12 cellular contexts compared by ENCODE assay signal in the genomic region with DNA sequence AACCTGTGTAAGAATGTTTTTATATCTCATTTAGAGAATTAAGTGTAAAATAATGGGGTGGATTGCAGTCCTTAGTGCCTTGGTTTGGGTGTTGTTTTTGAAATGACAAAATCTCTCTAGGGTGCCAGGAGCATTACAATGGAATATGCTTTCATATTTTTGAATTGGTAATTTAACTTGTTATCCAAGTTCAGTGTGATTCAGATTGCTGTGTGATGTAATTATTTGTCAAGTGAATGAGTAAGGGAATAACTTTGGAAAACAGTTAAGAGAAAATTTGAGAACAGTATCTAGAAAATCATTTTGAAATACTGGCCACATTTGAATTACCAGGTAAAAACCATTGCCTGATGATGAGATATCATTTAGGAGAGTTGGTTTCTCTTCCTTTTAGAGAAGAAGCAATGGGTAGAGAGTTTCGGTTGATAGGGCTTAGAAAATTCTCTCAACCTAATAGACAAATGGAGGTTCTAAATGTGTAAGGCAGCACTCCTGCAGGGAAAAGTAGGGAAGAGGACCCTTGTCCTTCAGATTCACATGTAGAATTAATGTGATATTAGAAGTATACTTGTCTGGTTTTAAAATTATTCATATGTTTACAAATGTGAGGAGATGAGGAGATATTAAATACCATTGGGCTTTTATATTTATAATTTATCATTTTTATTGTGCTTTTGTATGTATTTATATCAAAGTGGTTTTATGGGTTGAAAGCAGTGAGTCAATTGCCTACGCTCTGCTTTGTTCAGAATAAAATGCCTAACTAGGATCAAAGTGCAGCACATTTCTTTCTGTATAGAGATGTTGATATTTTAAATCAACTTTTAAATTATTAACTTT.
DNase-seq lines count a peak whose midpoint lies in the region; ATAC-seq lines count a peak whose summit lies in the region.
"Had no signal": no experiment of that assay in that cellular context is flagged by ENCODE, and none has a peak within 500 bp of the region (broad histone marks: within the 10 kb centered on the region; RNA-seq: fewer than 3 reads in every experiment).

No MANE protein-coding gene starts in this region.

- H3K27me3 ChIP-seq in skeletal muscle satellite cell (ENCODE audit: control insufficient read depth, insufficient read depth, low read length), result no peaks in the 10 kb centered on the region

- no peaks in the 10 kb centered on the region for H3K9me3 Mint-ChIP-seq in immature natural killer cell
- H3K9me3 Mint-ChIP-seq: CD4-positive, CD25-positive, alpha-beta regulatory T cell; stimulated activated naive CD8-positive, alpha-beta T cell treated with anti-CD3 and anti-CD28 coated beads, Interleukin-15, amount 100 ng/mL, for 72 hours had no signal

- H3K9ac ChIP-seq in skeletal muscle satellite cell (ENCODE audit: low read depth, low read length), result no peak overlapping the region

- peak overlapping the region; percentile 13 for H3K4me2 ChIP-seq in skeletal muscle satellite cell (ENCODE audit: low read length)

- no peaks in the 10 kb centered on the region for H3K36me3 ChIP-seq in skeletal muscle satellite cell (ENCODE audit: insufficient read depth, low read length)

- H3K4me3 ChIP-seq in skeletal muscle satellite cell (ENCODE audit: low read length), result no peak overlapping the region

- H3K27ac Mint-ChIP-seq in immature natural killer cell, result no peak overlapping the region
- H3K27ac Mint-ChIP-seq: CD4-positive, CD25-positive, alpha-beta regulatory T cell; stimulated activated naive CD8-positive, alpha-beta T cell treated with anti-CD3 and anti-CD28 coated beads, Interleukin-15, amount 100 ng/mL, for 72 hours had no signal

- DNase-seq in LHCN-M2 (ENCODE audit: low read depth), result peak; percentile 36
- DNase-seq in immature natural killer cell, result no peak
- no peak for DNase-seq in NCI-H1105 treated with DMSO at 0.1 percent for 48 hours (lab: John Stamatoyannopoulos, UW)
- DNase-seq: activated CD4-positive, alpha-beta T cell treated with anti-CD3 and anti-CD28 coated beads for 1 hour; CD4-positive, CD25-positive, alpha-beta regulatory T cell; GF-D8; glutamatergic neuron; stimulated activated naive CD8-positive, alpha-beta T cell treated with anti-CD3 and anti-CD28 coated beads, Interleukin-15, amount 100 ng/mL, for 72 hours had no signal

- H3K9me3 ChIP-seq in skeletal muscle satellite cell (replicated peaks; ENCODE audit: low read length), result no peaks in the 10 kb centered on the region

- H3K36me3 Mint-ChIP-seq in immature natural killer cell, result no peaks in the 10 kb centered on the region

- H3K4me1 Mint-ChIP-seq in immature natural killer cell, result peaks cover 6 to 9% of the 10 kb centered on the region in 2 donors

- H3K4me3 Mint-ChIP-seq in immature natural killer cell, result no peak overlapping the region
- H3K4me3 Mint-ChIP-seq: CD4-positive, CD25-positive, alpha-beta regulatory T cell; stimulated activated naive CD8-positive, alpha-beta T cell treated with anti-CD3 and anti-CD28 coated beads, Interleukin-15, amount 100 ng/mL, for 72 hours had no signal

- ATAC-seq in GM18867 (IDR thresholded peaks at IDR 0.05; ENCODE audit: unreplicated experiment), result peak; percentile 34
- ATAC-seq in esophagus mucosa, result peak; percentile 20
- ATAC-seq in HG02981 (IDR thresholded peaks at IDR 0.05; ENCODE audit: unreplicated experiment), result no peak
- ATAC-seq: stimulated activated naive CD8-positive, alpha-beta T cell treated with anti-CD3 and anti-CD28 coated beads, Interleukin-15, amount 100 ng/mL, for 72 hours had no signal

- peaks cover 12% of the 10 kb centered on the region for H3K4me1 ChIP-seq in skeletal muscle satellite cell (ENCODE audit: control insufficient read depth, insufficient read depth, low read length)

- peaks cover 0 to 2% (median 2%) of the 10 kb centered on the region in 3 donors for H3K27me3 Mint-ChIP-seq in immature natural killer cell (ENCODE audit: low read depth in 3 of 3)
- H3K27me3 Mint-ChIP-seq: CD4-positive, CD25-positive, alpha-beta regulatory T cell; stimulated activated naive CD8-positive, alpha-beta T cell treated with anti-CD3 and anti-CD28 coated beads, Interleukin-15, amount 100 ng/mL, for 72 hours had no signal
